In the genomic region with DNA sequence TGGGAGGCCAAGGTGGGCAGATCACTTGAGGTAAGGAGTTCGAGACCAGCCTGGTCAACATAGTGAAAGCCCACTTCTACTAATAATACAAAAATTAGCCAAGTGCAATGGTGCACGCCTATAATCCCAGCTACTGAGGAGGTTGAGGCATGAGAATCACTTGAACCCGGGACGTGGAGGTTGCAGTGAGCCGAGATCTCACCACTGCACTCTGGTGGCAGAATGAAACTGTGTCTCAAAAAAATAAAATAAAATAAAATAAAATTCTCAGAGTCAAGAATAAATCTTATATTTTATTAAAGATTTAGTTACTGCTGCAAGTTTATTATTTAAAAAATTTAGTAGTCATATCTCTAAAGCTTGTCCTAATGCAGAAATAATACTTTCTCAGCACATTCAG, we compare ENCODE assay signal across 24 cellular contexts. TPM values are rescaled to one million over a fixed set of nuclear protein-coding genes. Genes with fewer than 3 reads are reported as not detected.
A peak's percentile ranks its signal among the peaks of the same experiment; 100 is the strongest.
DNase-seq lines count a peak whose midpoint lies in the region; ATAC-seq, FAIRE-seq and TF ChIP-seq lines count a peak whose summit lies in the region.
"Had no signal": no experiment of that assay in that cellular context is flagged by ENCODE, and none has a peak within 500 bp of the region (broad histone marks: within the 10 kb centered on the region; RNA-seq: fewer than 3 reads in every experiment).

No MANE protein-coding gene starts in this region.

- intact Hi-C loops in pancreas (cut with DNase I) (loop anchor here in 1 of 3 donors (5.0 kb wide), 1 partner anchor 39 kb away; no protein-coding TSS in a partner anchor), kidney (cut with DNase I) (no loop called here)

- H3K4me1 ChIP-seq in A549 (peaks cover 38% of the 10 kb centered on the region), foreskin keratinocyte (no peaks in the 10 kb centered on the region), pancreas (no peaks in the 10 kb centered on the region), kidney (ENCODE audit: control insufficient read depth in 1 of 2, insufficient read depth in 1 of 2, low read depth in 1 of 2, low read length in 2 of 2) (peaks cover 0 to 4% of the 10 kb centered on the region in 2 donors)

- in situ Hi-C loops in astrocyte of the cerebellum (cut with HindIII; ENCODE audit: low sequenced_read_pairs) = no loop called here

- no peaks in the 10 kb centered on the region for H3K9me3 Mint-ChIP-seq in T-cell
- H3K9me3 Mint-ChIP-seq: activated CD4-positive, alpha-beta memory T cell treated with anti-CD3 and anti-CD28 coated beads for 36 hours; activated naive CD4-positive, alpha-beta T cell treated with anti-CD3 and anti-CD28 coated beads for 36 hours; naive thymus-derived CD4-positive, alpha-beta T cell; stimulated activated naive CD8-positive, alpha-beta T cell treated with anti-CD3 and anti-CD28 coated beads, Interleukin-15, amount 100 ng/mL, for 72 hours had no signal

- H3K27ac ChIP-seq in A549 (no peak overlapping the region), foreskin keratinocyte (no peak overlapping the region), pancreas (no peak overlapping the region), kidney (ENCODE audit: low read depth in 2 of 2, low read length in 2 of 2) (no peak overlapping the region)
- H3K27ac ChIP-seq: heart right ventricle, KMS-11 had no signal

- H3K4me1 Mint-ChIP-seq in T-cell = no peaks in the 10 kb centered on the region
- H3K4me1 Mint-ChIP-seq: stimulated activated naive CD8-positive, alpha-beta T cell treated with anti-CD3 and anti-CD28 coated beads, Interleukin-15, amount 100 ng/mL, for 72 hours had no signal

- H3K27me3 ChIP-seq in foreskin keratinocyte (no peaks in the 10 kb centered on the region), pancreas (no peaks in the 10 kb centered on the region)

- TF ChIP-seq RAD21 in A549 (conservative IDR thresholded peaks at IDR 0.05 in 1 of 2, IDR thresholded peaks at IDR 0.05 in 1 of 2) = peak in 1 of 2 experiments; percentile 33; a peak in 2 of 5 replicates

- CTCF ChIA-PET in A549 (lab: Yijun Ruan, JAX) = interaction anchor here (1.0 to 50.6 kb wide), 8 partner anchors 9 to 47 kb away, joined by 3 to 2036 read pairs (median 6); a partner anchor contains a TSS
- CTCF ChIA-PET in T-cell (lab: Charles Lee) = no interaction called here

- 76% methylated on average over 5 of the region's 5 CpGs for WGBS in A549 (ENCODE audit: missing lambda C conversion rate)
- WGBS in pancreas, 2 donors = 58 to 68% methylated on average over 5 of the region's 5 CpGs

- no peak for ATAC-seq in A549
- no peak for ATAC-seq in foreskin keratinocyte
- no peak for ATAC-seq in pancreas
- ATAC-seq in T-cell (replicated peaks in 1 of 4) = no peak
- ATAC-seq: heart right ventricle; naive thymus-derived CD4-positive, alpha-beta T cell; stimulated activated naive CD8-positive, alpha-beta T cell treated with anti-CD3 and anti-CD28 coated beads, Interleukin-15, amount 100 ng/mL, for 72 hours had no signal

- no peak overlapping the region for H3K4me3 ChIP-seq in A549
- no peak overlapping the region for H3K4me3 ChIP-seq in astrocyte of the cerebellum (ENCODE audit: low read depth, low read length)
- no peak overlapping the region for H3K4me3 ChIP-seq in pancreas
- no peak overlapping the region for H3K4me3 ChIP-seq in kidney (ENCODE audit: low read length in 2 of 2)
- H3K4me3 ChIP-seq: heart right ventricle had no signal

- H3K36me3 Mint-ChIP-seq in T-cell = no peaks in the 10 kb centered on the region
- H3K36me3 Mint-ChIP-seq: activated CD4-positive, alpha-beta memory T cell treated with anti-CD3 and anti-CD28 coated beads for 36 hours; naive thymus-derived CD4-positive, alpha-beta T cell had no signal

- POLR2A ChIA-PET in A549 (lab: Yijun Ruan, JAX) = interaction anchor here (0.6 kb wide), 1 partner anchor 9 kb away, joined by 6 read pairs; no protein-coding TSS in a partner anchor
- POLR2A ChIA-PET in T-cell (lab: Charles Lee) = interaction anchor here in 1 of 2 donors (0.7 kb wide), 1 partner anchor 17 kb away, joined by 10 read pairs; no protein-coding TSS in a partner anchor

- H3K9ac ChIP-seq in kidney (ENCODE audit: low read length in 2 of 2) = no peak overlapping the region
- H3K9ac ChIP-seq: KMS-11 had no signal

- no peak for DNase-seq in A549 (ENCODE audit: low read depth in 1 of 2, low spot score in 1 of 2)
- DNase-seq in astrocyte of the cerebellum (ENCODE audit: low read depth) = no peak
- DNase-seq in foreskin keratinocyte = no peak
- no peak for DNase-seq in pancreas
- no peak for DNase-seq in T-cell
- DNase-seq in kidney = no peak
- DNase-seq in activated CD4-positive, CD25-positive, alpha-beta regulatory T cell (lab: John Stamatoyannopoulos, UW) = no peak
- DNase-seq: ACHN; activated CD4-positive, alpha-beta memory T cell treated with anti-CD3 and anti-CD28 coated beads for 36 hours; activated naive CD4-positive, alpha-beta T cell treated with anti-CD3 and anti-CD28 coated beads for 36 hours; activated T-cell treated with anti-CD3 and anti-CD28 coated beads, Interleukin-2, amount 50 U/mL, for 1 hour; aorta; COR-L47; cortex of kidney; GOT3; heart right ventricle; naive thymus-derived CD4-positive, alpha-beta T cell; NCI-H1105; NCI-H2171; NCI-H774; stimulated activated naive CD8-positive, alpha-beta T cell treated with anti-CD3 and anti-CD28 coated beads, Interleukin-15, amount 100 ng/mL, for 72 hours; SW 1271 had no signal

- no peak for TF ChIP-seq EP300 in A549 (IDR thresholded peaks at IDR 0.05)

- H3K27me3 Mint-ChIP-seq in T-cell = peaks cover 14 to 21% of the 10 kb centered on the region in 2 donors

- no peak overlapping the region for H3K4me2 ChIP-seq in A549
- H3K4me2 ChIP-seq: KMS-11 had no signal

- no peak overlapping the region for H3K4me3 Mint-ChIP-seq in T-cell
- H3K4me3 Mint-ChIP-seq: activated CD4-positive, alpha-beta memory T cell treated with anti-CD3 and anti-CD28 coated beads for 36 hours; activated naive CD4-positive, alpha-beta T cell treated with anti-CD3 and anti-CD28 coated beads for 36 hours; naive thymus-derived CD4-positive, alpha-beta T cell; stimulated activated naive CD8-positive, alpha-beta T cell treated with anti-CD3 and anti-CD28 coated beads, Interleukin-15, amount 100 ng/mL, for 72 hours had no signal

- H3K27ac Mint-ChIP-seq in T-cell = no peak overlapping the region
- H3K27ac Mint-ChIP-seq: activated CD4-positive, alpha-beta memory T cell treated with anti-CD3 and anti-CD28 coated beads for 36 hours; activated naive CD4-positive, alpha-beta T cell treated with anti-CD3 and anti-CD28 coated beads for 36 hours; naive thymus-derived CD4-positive, alpha-beta T cell; stimulated activated naive CD8-positive, alpha-beta T cell treated with anti-CD3 and anti-CD28 coated beads, Interleukin-15, amount 100 ng/mL, for 72 hours had no signal

- H3K36me3 ChIP-seq in pancreas (no peaks in the 10 kb centered on the region), kidney (ENCODE audit: control insufficient read depth in 1 of 2, insufficient read depth in 2 of 2, low read length in 2 of 2) (no peaks in the 10 kb centered on the region)
- H3K36me3 ChIP-seq: heart right ventricle had no signal

- no peaks in the 10 kb centered on the region for H3K9me3 ChIP-seq in A549
- no peaks in the 10 kb centered on the region for H3K9me3 ChIP-seq in pancreas
- no peaks in the 10 kb centered on the region for H3K9me3 ChIP-seq in kidney (ENCODE audit: control insufficient read depth in 1 of 2, low read length in 2 of 2)
- H3K9me3 ChIP-seq: heart right ventricle had no signal

- FAIRE-seq in A549 (lab: Jason Lieb, UNC) = no peak
- no peak for FAIRE-seq in pancreas (lab: Jason Lieb, UNC)
- no peak for FAIRE-seq in kidney (lab: Jason Lieb, UNC)

- no peak for TF ChIP-seq POLR2A in A549 (IDR thresholded peaks at IDR 0.05; ENCODE audit: low read length)

- TF ChIP-seq CTCF in A549 (IDR thresholded peaks at IDR 0.05) (peak; percentile 36; the same call in 2 of the 3 replicates), GM12873 (IDR thresholded peaks at IDR 0.05; ENCODE audit: insufficient read depth, low read depth, low read length, missing control alignments) (peak; percentile 19), astrocyte of the cerebellum (IDR thresholded peaks at IDR 0.05; ENCODE audit: low read depth, low read length, missing control alignments) (peak; percentile 17), foreskin keratinocyte (conservative IDR thresholded peaks at IDR 0.05) (peak; percentile 58), pancreas (IDR thresholded peaks at IDR 0.05) (no peak), kidney (IDR thresholded peaks at IDR 0.05; ENCODE audit: borderline replicate concordance, extremely low read depth, insufficient read depth) (no peak)

TF ChIP-seq in A549, 52 proteins besides CTCF, POLR2A, EP300 and RAD21 (continues in another document):
- no peak for TF ChIP-seq KDM5A (IDR thresholded peaks at IDR 0.05)
- no peak for TF ChIP-seq TFCP2L1 (CRISPR knock-in tag; IDR thresholded peaks at IDR 0.05)

RNA-seq across cellular contexts. Expression of a gene that starts 29.7 kb away (rescaled TPM):
- polyA plus RNA-seq in A549 (2011; rRNA removed) = 21.0 and 21.1 TPM in 2 replicates
- 27.5 and 29.3 TPM in 2 replicates for polyA plus RNA-seq in A549 (2012; cell fraction: cytosol; rRNA removed)
- 21.1 and 26.6 TPM in 2 replicates for polyA plus RNA-seq in A549 (2012; cell fraction: nucleus; rRNA removed)
- 9.9 to 11.9 TPM (median 11.7 TPM) in 3 replicates for polyA plus RNA-seq in A549 (2017; fragmentation: RNase III; extraction: RNeasy Plus Mini Kit Qiagen cat#74134 plus additional on column Dnase treatment)
- polyA minus RNA-seq in A549 (2011; rRNA and poly(A)+ RNA removed) = 18.6 and 19.9 TPM in 2 replicates
- total RNA-seq in foreskin keratinocyte = 21.9 and 24.6 TPM in 2 replicates
- 26.9 and 30.9 TPM in 2 replicates for polyA plus RNA-seq in foreskin keratinocyte
- 1 to 10 TPM; 1.2 to 2.6 (median 1.5) TPM for total RNA-seq in pancreas
- polyA plus RNA-seq in pancreas = 1 to 10 TPM; 2.1 to 3.9 TPM
- 1 to 10 TPM; 1.3 to 2.9 (median 2.4) TPM for total RNA-seq in T-cell
- total RNA-seq in kidney = 48.8 TPM
- polyA plus RNA-seq in kidney (ENCODE audit: insufficient read depth, low read depth, low replicate concordance) = 81.2 TPM

RNA-seq across cellular contexts. Expression of a gene that starts 55.3 kb away (rescaled TPM):
- polyA plus RNA-seq in A549 (2011; rRNA removed) (66.0 and 70.4 TPM in 2 replicates), A549 (2017; fragmentation: RNase III; extraction: RNeasy Plus Mini Kit Qiagen cat#74134 plus additional on column Dnase treatment) (32.0 to 33.9 TPM (median 33.2 TPM) in 3 replicates), foreskin keratinocyte (28.7 and 28.9 TPM in 2 replicates), pancreas (10 to 100 TPM; 13.2 to 18.9 TPM), kidney (ENCODE audit: insufficient read depth, low read depth, low replicate concordance) (28.7 TPM)
- 31.6 and 32.6 TPM in 2 replicates for polyA plus RNA-seq in A549 (2012; cell fraction: cytosol; rRNA removed)
- 43.4 and 61.7 TPM in 2 replicates for polyA plus RNA-seq in A549 (2012; cell fraction: nucleus; rRNA removed)
- 94.3 and 110 TPM in 2 replicates for polyA minus RNA-seq in A549 (2011; rRNA and poly(A)+ RNA removed)
- total RNA-seq in foreskin keratinocyte (43.3 and 45.4 TPM in 2 replicates), pancreas (10 to 100 TPM; 11.0 to 26.0 (median 16.8) TPM), T-cell (100 to 1,000 TPM in 1 of 5 donors, 10 to 100 TPM in 4; 68.9 to 103 (median 76.1) TPM), kidney (53.9 TPM)

Comparison
In these comparisons a context has a peak if more than half of its experiments do, and no peak if none do; other contexts are left out.
1. CTCF ChIP-seq: peak in A549 (single experiment), GM12873 (single experiment), astrocyte of the cerebellum (single experiment) and foreskin keratinocyte (single experiment); none in pancreas (0 of 4) and kidney (single experiment).